31 cellular contexts compared by ENCODE assay signal in the genomic region with DNA sequence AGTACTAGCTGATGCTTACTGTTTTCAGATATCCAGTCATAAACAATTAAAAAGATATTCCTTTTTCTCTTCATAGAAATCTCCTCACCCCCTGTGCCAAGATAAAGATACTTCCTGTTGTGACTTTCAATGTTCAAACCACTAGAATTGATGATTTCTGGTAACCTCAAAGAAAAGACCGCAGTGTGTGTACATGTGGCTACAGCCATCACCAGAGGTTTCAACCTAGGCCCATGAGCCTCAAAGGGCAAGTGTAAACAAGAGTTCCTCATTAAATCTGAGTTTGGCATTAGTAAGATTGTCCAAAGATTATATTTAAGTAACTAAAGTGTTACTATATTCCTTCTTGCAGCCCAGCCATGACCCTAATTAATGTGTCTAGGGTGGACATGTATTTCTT.
"Had no signal": no experiment of that assay in that cellular context is flagged by ENCODE, and none has a peak within 500 bp of the region (broad histone marks: within the 10 kb centered on the region; RNA-seq: fewer than 3 reads in every experiment).

No MANE protein-coding gene starts in this region.

- H3K27ac Mint-ChIP-seq: dendritic cell treated with granulocyte-macrophage colony-stimulating factor and Interleukin-4, amounts not matched to agents 40 ng/mL and 50 ng/mL, for 4 days; effector memory CD8-positive, alpha-beta T cell; endodermal cell; immature natural killer cell; naive B cell; naive thymus-derived CD8-positive, alpha-beta T cell had no signal

- H3K4me3 Mint-ChIP-seq: dendritic cell treated with granulocyte-macrophage colony-stimulating factor and Interleukin-4, amounts not matched to agents 40 ng/mL and 50 ng/mL, for 4 days; effector memory CD8-positive, alpha-beta T cell; endodermal cell; immature natural killer cell; mesothelial cell of epicardium; naive B cell; naive thymus-derived CD8-positive, alpha-beta T cell had no signal

- H3K27me3 Mint-ChIP-seq: dendritic cell treated with granulocyte-macrophage colony-stimulating factor and Interleukin-4, amounts not matched to agents 40 ng/mL and 50 ng/mL, for 4 days had no signal

- H3K9me3 ChIP-seq: colonic mucosa, esophagus squamous epithelium, gastrocnemius medialis, heart right ventricle, left lung, lower lobe of right lung, mucosa of descending colon had no signal

- H3K36me3 ChIP-seq: colonic mucosa, esophagus squamous epithelium, gastrocnemius medialis, heart right ventricle, left lung, lower lobe of right lung had no signal

- H3K4me3 ChIP-seq: colonic mucosa, esophagus squamous epithelium, gastrocnemius medialis, heart right ventricle, left lung, lower lobe of right lung, mucosa of descending colon had no signal

- H3K4me1 ChIP-seq: colonic mucosa, esophagus squamous epithelium, gastrocnemius medialis, left lung, lower lobe of right lung had no signal

- DNase-seq: colonic mucosa; cortex of kidney; effector CD8-positive, alpha-beta T cell; effector memory CD8-positive, alpha-beta T cell; endodermal cell; erythroblast; esophagus squamous epithelium; foreskin fibroblast; foreskin melanocyte; gastrocnemius medialis; glutamatergic neuron; head of caudate nucleus; heart right ventricle; hypothalamus; immature natural killer cell; islet precursor cell; kidney; kidney glomerular epithelial cell; left colon; left lung; left ventricle myocardium superior; lower lobe of right lung; mesenchymal stem cell; mucosa of descending colon; naive B cell; naive thymus-derived CD8-positive, alpha-beta T cell had no signal

- H3K27ac ChIP-seq: colonic mucosa, epithelial cell of prostate, esophagus squamous epithelium, gastrocnemius medialis, heart right ventricle, left lung, lower lobe of right lung had no signal

- FAIRE-seq: endometrium, kidney had no signal

- H3K27me3 ChIP-seq: colonic mucosa, esophagus squamous epithelium, gastrocnemius medialis, left lung had no signal

- H3K4me1 Mint-ChIP-seq: naive B cell; naive thymus-derived CD8-positive, alpha-beta T cell had no signal

- H3K36me3 Mint-ChIP-seq: immature natural killer cell, mesothelial cell of epicardium, naive B cell had no signal

- H3K9me3 Mint-ChIP-seq: dendritic cell treated with granulocyte-macrophage colony-stimulating factor and Interleukin-4, amounts not matched to agents 40 ng/mL and 50 ng/mL, for 4 days had no signal

- ATAC-seq: effector memory CD8-positive, alpha-beta T cell; esophagus mucosa; gastrocnemius medialis; heart right ventricle; left lung; left ventricle myocardium superior; lower lobe of right lung; naive thymus-derived CD8-positive, alpha-beta T cell had no signal
